Comparison of ENCODE assay signal across 23 cellular contexts in the genomic region with DNA sequence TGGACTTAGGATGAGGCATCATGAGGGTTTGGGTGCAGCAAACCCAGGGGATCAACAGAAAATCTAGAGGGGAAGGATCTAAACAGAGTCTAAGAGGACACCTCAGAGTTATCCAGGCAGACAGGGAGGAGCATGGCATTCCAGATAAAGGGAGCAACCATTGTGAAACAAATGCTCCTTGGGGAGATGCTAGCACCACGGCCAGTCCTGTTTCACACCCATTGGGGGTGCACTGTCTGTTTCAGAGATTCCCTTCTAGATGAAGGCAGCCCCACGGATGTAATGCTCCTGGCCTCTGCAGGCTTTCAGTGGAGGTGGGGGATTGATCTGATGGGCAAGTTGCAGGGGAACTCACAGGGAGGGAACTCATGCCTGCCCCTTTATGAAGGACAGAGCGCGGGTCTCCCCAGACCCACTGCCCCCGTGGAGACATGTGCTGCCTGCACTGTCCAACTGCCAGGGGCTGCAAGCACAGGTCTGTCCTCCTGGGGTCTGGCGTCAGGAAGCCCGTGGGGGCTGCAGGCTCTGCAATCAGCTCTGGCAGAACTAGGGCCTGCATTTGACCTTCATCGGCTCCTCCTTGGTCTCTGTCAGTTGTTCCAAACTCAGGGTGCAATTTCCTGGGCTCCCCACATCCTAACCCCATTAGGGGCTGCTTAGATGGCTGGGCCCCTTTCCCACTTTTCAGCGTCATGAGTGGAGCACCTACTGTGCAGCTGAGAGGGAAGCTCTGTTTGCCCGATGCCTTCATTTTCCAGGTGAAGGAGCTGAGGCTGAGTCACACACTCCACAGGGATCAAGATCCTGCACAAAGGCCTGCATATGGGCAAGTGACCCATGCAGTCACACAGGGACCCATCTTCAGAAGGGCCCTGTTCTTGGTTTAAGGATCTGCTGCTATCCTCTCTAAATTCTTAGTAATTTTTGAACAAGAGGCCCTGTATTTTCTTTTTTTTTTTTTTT.
DNase-seq lines count a peak whose midpoint lies in the region; ATAC-seq, FAIRE-seq and TF ChIP-seq lines count a peak whose summit lies in the region.
"Had no signal": no experiment of that assay in that cellular context is flagged by ENCODE, and none has a peak within 500 bp of the region (broad histone marks: within the 10 kb centered on the region; RNA-seq: fewer than 3 reads in every experiment).

No MANE protein-coding gene starts in this region.

- H3K9me3 ChIP-seq in right atrium auricular region (no peaks in the 10 kb centered on the region), astrocyte (ENCODE audit: insufficient read depth, low read depth, low read length) (no peaks in the 10 kb centered on the region)
- H3K9me3 ChIP-seq: BE2C, left lung, spleen, tibial nerve had no signal

- H3K36me3 ChIP-seq in right atrium auricular region (no peaks in the 10 kb centered on the region), astrocyte (ENCODE audit: insufficient read depth, low read length) (no peaks in the 10 kb centered on the region)
- H3K36me3 ChIP-seq: BE2C, left lung, spleen, tibial nerve had no signal

- peaks cover 4% of the 10 kb centered on the region for H3K27me3 Mint-ChIP-seq in astrocyte (ENCODE audit: low read depth, unreplicated experiment)
- H3K27me3 Mint-ChIP-seq in immature natural killer cell (ENCODE audit: low read depth in 3 of 3): peaks cover 2 to 10% (median 3%) of the 10 kb centered on the region in 3 donors
- H3K27me3 Mint-ChIP-seq in chondrocyte (ENCODE audit: low read depth): peaks cover 13% of the 10 kb centered on the region
- H3K27me3 Mint-ChIP-seq: activated CD4-positive, alpha-beta memory T cell treated with anti-CD3 and anti-CD28 coated beads for 36 hours; stimulated activated naive CD8-positive, alpha-beta T cell treated with anti-CD3 and anti-CD28 coated beads, Interleukin-15, amount 100 ng/mL, for 72 hours had no signal

- H3K4me1 Mint-ChIP-seq in astrocyte (ENCODE audit: low read depth, unreplicated experiment) (peaks cover 12% of the 10 kb centered on the region), immature natural killer cell (peaks cover 32 to 35% of the 10 kb centered on the region in 2 donors), chondrocyte (ENCODE audit: low read depth) (peaks cover 11% of the 10 kb centered on the region)

- TF ChIP-seq CTCF in right atrium auricular region (IDR thresholded peaks at IDR 0.05) (no peak), astrocyte (IDR thresholded peaks at IDR 0.05; ENCODE audit: insufficient read depth, low read depth, low read length) (no peak), chondrocyte (IDR thresholded peaks at IDR 0.05) (no peak)

- intact Hi-C loops in left ventricle myocardium superior (cut with micrococcal nuclease): no loop called here

- H3K4me1 ChIP-seq in right atrium auricular region (peaks cover 0 to 18% of the 10 kb centered on the region in 2 donors), astrocyte (ENCODE audit: insufficient read depth, low read length) (peaks cover 8% of the 10 kb centered on the region)
- H3K4me1 ChIP-seq: left lung had no signal

- peak overlapping the region; percentile 62 to 85 for H3K27ac ChIP-seq in right atrium auricular region
- no peak overlapping the region for H3K27ac ChIP-seq in astrocyte (ENCODE audit: low read depth, low read length)
- H3K27ac ChIP-seq: coronary artery, left lung, SK-N-MC, spleen had no signal

- H3K4me3 ChIP-seq in right atrium auricular region (no peak overlapping the region), astrocyte (ENCODE audit: insufficient read depth, low read depth, low read length) (no peak overlapping the region)
- H3K4me3 ChIP-seq: coronary artery, left lung, SK-N-MC, spleen, tibial nerve had no signal

- DNase-seq in right atrium auricular region (ENCODE audit: low spot score): no peak
- DNase-seq in left ventricle myocardium superior: no peak
- no peak for DNase-seq in astrocyte (ENCODE audit: low read depth)
- no peak for DNase-seq in immature natural killer cell
- DNase-seq in stimulated activated CD8-positive, alpha-beta memory T cell treated with anti-CD3 and anti-CD28 coated beads, Interleukin-4, amount 100 ng/mL, for 48 hours: no peak
- no peak for DNase-seq in chondrocyte (ENCODE audit: low spot score)
- DNase-seq in OCI-M2 (lab: John Stamatoyannopoulos, UW; ENCODE audit: unreplicated experiment): no peak
- no peak for DNase-seq in NCI-H446 treated with DMSO at 0.1 percent for 48 hours (lab: John Stamatoyannopoulos, UW)
- DNase-seq: activated B cell treated with CpG ODN at 0.5 μM for 24 hours; activated CD4-positive, alpha-beta memory T cell treated with anti-CD3 and anti-CD28 coated beads for 36 hours; activated gamma-delta T cell treated with Interleukin-2 at 50 U/mL for 16 hours; left lung; NCI-H2081; NK-92 treated with Interleukin-12 subunit alpha and Interleukin-12 subunit beta, amount 100 ng/mL, for 24 hours; spleen; stimulated activated CD4-positive, alpha-beta T cell treated with anti-CD3 and anti-CD28 coated beads, Interleukin-4, amount 100 ng/mL, for 24 hours; stimulated activated naive CD8-positive, alpha-beta T cell treated with anti-CD3 and anti-CD28 coated beads, Interleukin-15, amount 100 ng/mL, for 72 hours had no signal

- H3K9ac ChIP-seq in astrocyte (ENCODE audit: low read length): no peak overlapping the region

- H3K79me2 ChIP-seq in astrocyte (ENCODE audit: insufficient read depth, low read length): no peaks in the 10 kb centered on the region

- H3K27ac Mint-ChIP-seq in astrocyte (ENCODE audit: unreplicated experiment): peak overlapping the region; percentile 86
- H3K27ac Mint-ChIP-seq in immature natural killer cell: peak overlapping the region in 5 of 6 donors; percentile 14 to 99 (median 81)
- no peak overlapping the region for H3K27ac Mint-ChIP-seq in chondrocyte (ENCODE audit: unreplicated experiment)
- H3K27ac Mint-ChIP-seq: activated B cell treated with CpG ODN at 0.5 μM for 24 hours; activated CD4-positive, alpha-beta memory T cell treated with anti-CD3 and anti-CD28 coated beads for 36 hours had no signal

- no peak overlapping the region for H3K4me2 ChIP-seq in astrocyte (ENCODE audit: low read length)

- ATAC-seq in left ventricle myocardium superior: no peak
- ATAC-seq: left lung; stimulated activated naive CD8-positive, alpha-beta T cell treated with anti-CD3 and anti-CD28 coated beads, Interleukin-15, amount 100 ng/mL, for 72 hours had no signal

- H2AFZ ChIP-seq in astrocyte (ENCODE audit: low read depth, low read length): no peak overlapping the region

- H3K27me3 ChIP-seq in right atrium auricular region: no peaks in the 10 kb centered on the region
- no peaks in the 10 kb centered on the region for H3K27me3 ChIP-seq in astrocyte (ENCODE audit: insufficient read depth, low read length)
- H3K27me3 ChIP-seq: BE2C, left lung, tibial nerve had no signal

- H3K9me3 Mint-ChIP-seq in astrocyte (ENCODE audit: unreplicated experiment): no peaks in the 10 kb centered on the region
- no peaks in the 10 kb centered on the region for H3K9me3 Mint-ChIP-seq in immature natural killer cell
- H3K9me3 Mint-ChIP-seq in chondrocyte (ENCODE audit: low read depth): no peaks in the 10 kb centered on the region
- H3K9me3 Mint-ChIP-seq: activated B cell treated with CpG ODN at 0.5 μM for 24 hours; activated CD4-positive, alpha-beta memory T cell treated with anti-CD3 and anti-CD28 coated beads for 36 hours had no signal

- no peak for FAIRE-seq in astrocyte (lab: Jason Lieb, UNC)
- FAIRE-seq: A204.1, endometrium had no signal

- H3K4me3 Mint-ChIP-seq in astrocyte (ENCODE audit: unreplicated experiment) (no peak overlapping the region), immature natural killer cell (no peak overlapping the region), chondrocyte (ENCODE audit: unreplicated experiment) (no peak overlapping the region)
- H3K4me3 Mint-ChIP-seq: activated B cell treated with CpG ODN at 0.5 μM for 24 hours; activated CD4-positive, alpha-beta memory T cell treated with anti-CD3 and anti-CD28 coated beads for 36 hours; stimulated activated naive CD8-positive, alpha-beta T cell treated with anti-CD3 and anti-CD28 coated beads, Interleukin-15, amount 100 ng/mL, for 72 hours had no signal

- H4K20me1 ChIP-seq in astrocyte (ENCODE audit: insufficient read depth, low read length): no peaks in the 10 kb centered on the region

- H3K36me3 Mint-ChIP-seq in astrocyte (ENCODE audit: low read depth, unreplicated experiment) (no peaks in the 10 kb centered on the region), immature natural killer cell (peaks cover 0 to 9% (median 0%) of the 10 kb centered on the region in 3 donors), chondrocyte (ENCODE audit: low read depth) (peaks cover 2% of the 10 kb centered on the region)
- H3K36me3 Mint-ChIP-seq: activated CD4-positive, alpha-beta memory T cell treated with anti-CD3 and anti-CD28 coated beads for 36 hours had no signal
